8 cellular contexts compared by ENCODE assay signal in the genomic region with DNA sequence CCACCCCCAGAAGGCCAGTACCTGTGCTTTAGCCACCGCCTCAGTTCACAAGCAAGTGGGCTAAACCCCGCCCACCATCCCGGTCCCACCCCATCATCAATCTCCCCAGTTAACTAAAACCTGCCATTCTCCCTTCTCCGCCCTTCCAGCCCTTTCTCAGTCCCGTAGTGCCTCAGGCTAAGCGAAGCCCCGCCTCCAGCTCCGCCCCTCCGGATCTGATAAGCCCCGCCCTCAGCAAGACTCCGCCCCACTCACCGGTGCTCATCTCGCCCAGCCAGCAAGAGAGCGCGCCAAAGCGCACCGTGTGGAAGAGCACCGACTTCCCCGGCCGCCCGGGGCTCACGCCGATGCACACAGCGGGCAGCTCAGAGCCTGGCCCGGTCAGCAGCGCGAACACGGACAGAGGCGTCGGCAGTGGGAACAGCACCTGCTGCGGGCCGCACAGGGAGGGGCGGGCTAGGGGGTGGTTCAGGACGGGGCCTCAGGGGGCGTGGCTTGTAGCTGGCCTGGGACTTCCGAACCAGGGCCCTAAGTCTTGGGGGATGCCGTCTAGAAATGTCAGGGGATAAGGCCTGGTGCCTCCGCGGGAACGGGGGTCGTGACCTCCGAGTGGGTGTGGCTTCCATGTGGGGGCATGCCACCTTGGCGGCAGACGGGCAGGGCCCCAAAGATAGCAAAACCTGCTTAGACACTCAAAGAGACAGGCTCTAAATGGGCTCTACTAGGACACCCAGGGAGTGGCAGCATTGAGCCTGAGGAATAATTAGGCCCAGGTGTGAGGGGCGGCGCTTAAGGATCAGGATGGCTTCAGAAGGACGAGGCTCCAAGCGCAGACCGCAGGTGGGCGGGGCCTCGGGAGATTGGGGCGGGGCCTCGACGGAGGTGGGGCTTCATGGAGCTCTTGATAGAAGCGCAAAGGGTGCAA. TPM values are rescaled to one million over a fixed set of nuclear protein-coding genes. Genes with fewer than 3 reads are reported as not detected.
DNase-seq lines count a peak whose midpoint lies in the region; ATAC-seq and TF ChIP-seq lines count a peak whose summit lies in the region.

No MANE protein-coding gene starts in this region.

- no peak overlapping the region for H3K4me3 Mint-ChIP-seq in activated CD4-positive, alpha-beta memory T cell treated with anti-CD3 and anti-CD28 coated beads for 36 hours

- H3K36me3 ChIP-seq in HUES64 (ENCODE audit: insufficient read depth, low read length) (no peaks in the 10 kb centered on the region), iPS-18a (ENCODE audit: control insufficient read depth, low read depth, low read length) (no peaks in the 10 kb centered on the region)

- peak; percentile 46 for DNase-seq in activated CD4-positive, alpha-beta memory T cell treated with anti-CD3 and anti-CD28 coated beads for 36 hours
- DNase-seq in stimulated activated CD8-positive, alpha-beta memory T cell treated with anti-CD3 and anti-CD28 coated beads, Interleukin-2, amount 100 ng/mL, for 48 hours (ENCODE audit: low read depth in 2 of 2), result peak; percentile 15 to 31
- no peak for DNase-seq in mesenteric fat pad (ENCODE audit: low spot score)

- H3K4me1 ChIP-seq in HUES64 (ENCODE audit: insufficient read depth, low read length) (no peaks in the 10 kb centered on the region), iPS-18a (ENCODE audit: control insufficient read depth, low read depth, low read length) (no peaks in the 10 kb centered on the region)

- no peaks in the 10 kb centered on the region for H3K9me3 Mint-ChIP-seq in activated CD4-positive, alpha-beta memory T cell treated with anti-CD3 and anti-CD28 coated beads for 36 hours

- no peaks in the 10 kb centered on the region for H3K4me1 Mint-ChIP-seq in activated CD4-positive, alpha-beta memory T cell treated with anti-CD3 and anti-CD28 coated beads for 36 hours (ENCODE audit: low read depth)

- peaks cover 47% of the 10 kb centered on the region for H3K36me3 Mint-ChIP-seq in activated CD4-positive, alpha-beta memory T cell treated with anti-CD3 and anti-CD28 coated beads for 36 hours

- no peaks in the 10 kb centered on the region for H3K9me3 ChIP-seq in HUES64 (ENCODE audit: insufficient read depth, low read depth, low read length)
- H3K9me3 ChIP-seq in iPS-18a (ENCODE audit: control insufficient read depth, low read depth, low read length), result no peaks in the 10 kb centered on the region

- no peak overlapping the region for H3K27ac Mint-ChIP-seq in activated CD4-positive, alpha-beta memory T cell treated with anti-CD3 and anti-CD28 coated beads for 36 hours

- H3K27me3 Mint-ChIP-seq in activated CD4-positive, alpha-beta memory T cell treated with anti-CD3 and anti-CD28 coated beads for 36 hours, result no peaks in the 10 kb centered on the region

- peak overlapping the region; percentile 66 for H3K4me3 ChIP-seq in HUES64 (ENCODE audit: low read length)
- peak overlapping the region; percentile 71 for H3K4me3 ChIP-seq in iPS-18a (ENCODE audit: low read length)

- no peaks in the 10 kb centered on the region for H3K27me3 ChIP-seq in HUES64 (ENCODE audit: insufficient read depth, low read length)
- no peaks in the 10 kb centered on the region for H3K27me3 ChIP-seq in iPS-18a (ENCODE audit: control insufficient read depth, insufficient read depth, low read length)

- intact Hi-C loops in activated CD4-positive, alpha-beta memory T cell treated with anti-CD3 and anti-CD28 coated beads for 36 hours (cut with micrococcal nuclease), result no loop called here

- 4% methylated on average over 55 of the region's 55 CpGs for WGBS in HUES64

- peak overlapping the region; percentile 90 for H3K27ac ChIP-seq in 22Rv1
- H3K27ac ChIP-seq in HUES64 (ENCODE audit: low read depth, low read length), result peak overlapping the region; percentile 75
- no peak overlapping the region for H3K27ac ChIP-seq in iPS-18a (ENCODE audit: low read length)

- H3K9ac ChIP-seq in HUES64 (ENCODE audit: low read depth, low read length) (0 out of 2 replicates have a peak overlapping the region, but pooled peaks have one; percentile 14), iPS-18a (ENCODE audit: low read length) (peak overlapping the region; percentile 36)

- CTCF ChIA-PET in activated CD4-positive, alpha-beta memory T cell treated with anti-CD3 and anti-CD28 coated beads for 36 hours (lab: Charles Lee), result interaction anchor here (1.1 to 1.4 kb wide), 2 partner anchors 10 to 51 kb away, joined by 4 to 5 read pairs; no protein-coding TSS in a partner anchor

- POLR2A ChIA-PET in activated CD4-positive, alpha-beta memory T cell treated with anti-CD3 and anti-CD28 coated beads for 36 hours (lab: Charles Lee), result no interaction called here

- ATAC-seq in HG03175 (IDR thresholded peaks at IDR 0.05; ENCODE audit: unreplicated experiment) (no peak), HG02588 (IDR thresholded peaks at IDR 0.05; ENCODE audit: unreplicated experiment) (no peak)

- peak; percentile 19 for TF ChIP-seq CTCF in 22Rv1 (IDR thresholded peaks at IDR 0.05)

RNA-seq across cellular contexts. Expression of a gene that starts 21.4 kb away (rescaled TPM):
- polyA plus RNA-seq in HUES64 (2013, experiment 1 of 2), result 8.3 TPM
- 2.9 TPM for polyA plus RNA-seq in HUES64 (2013, experiment 2 of 2)
- 100 to 1,000 TPM; 205 TPM for total RNA-seq in activated CD4-positive, alpha-beta memory T cell treated with anti-CD3 and anti-CD28 coated beads for 36 hours
- 3.9 TPM for total RNA-seq in mesenteric fat pad

RNA-seq across cellular contexts. Expression of a gene that starts 22.7 kb away (rescaled TPM):
- polyA plus RNA-seq in HUES64 (2013, experiment 1 of 2), result 281 TPM
- polyA plus RNA-seq in HUES64 (2013, experiment 2 of 2), result 288 TPM
- 100 to 1,000 TPM; 273 to 287 TPM for total RNA-seq in activated CD4-positive, alpha-beta memory T cell treated with anti-CD3 and anti-CD28 coated beads for 36 hours
- 252 TPM for total RNA-seq in mesenteric fat pad

RNA-seq across cellular contexts. Expression of a gene that starts 51.1 kb away (rescaled TPM):
- 227 TPM for polyA plus RNA-seq in HUES64 (2013, experiment 1 of 2)
- polyA plus RNA-seq in HUES64 (2013, experiment 2 of 2), result 242 TPM
- 100 to 1,000 TPM; 267 to 270 TPM for total RNA-seq in activated CD4-positive, alpha-beta memory T cell treated with anti-CD3 and anti-CD28 coated beads for 36 hours
- 431 TPM for total RNA-seq in mesenteric fat pad

Comparison
In these comparisons a context has a peak if more than half of its experiments do, and no peak if none do; other contexts are left out.
1. RNA of a gene that starts 21.4 kb away (total RNA-seq): 205 TPM in activated CD4-positive, alpha-beta memory T cell treated with anti-CD3 and anti-CD28 coated beads for 36 hours; 3.9 TPM in mesenteric fat pad (single experiment); every median in the first group is over 10 times any median in the second.